17 cellular contexts compared by ENCODE assay signal in genomic region chr7:122438492-122438891, GRCh38.
DNase-seq lines count a peak whose midpoint lies in the region; ATAC-seq and TF ChIP-seq lines count a peak whose summit lies in the region.
"Had no signal": no experiment of that assay in that cellular context is flagged by ENCODE, and none has a peak within 500 bp of the region (broad histone marks: within the 10 kb centered on the region; RNA-seq: fewer than 3 reads in every experiment).

No MANE protein-coding gene starts in this region.

- peak overlapping the region; percentile 73 for H3K4me2 ChIP-seq in GM23338
- H3K4me2 ChIP-seq: SK-N-SH had no signal

- peak; percentile 66 for ATAC-seq in GM23338
- no peak for ATAC-seq in HG03175 (IDR thresholded peaks at IDR 0.05; ENCODE audit: unreplicated experiment)
- ATAC-seq: HepG2 had no signal

- H3K4me3 ChIP-seq in GM23338 (peak overlapping the region; percentile 40), HUES64 (ENCODE audit: low read length) (peak overlapping the region; percentile 36)
- H3K4me3 ChIP-seq: HAP-1 had no signal

- H3K36me3 ChIP-seq in GM23338 (ENCODE audit: insufficient read depth), result no peaks in the 10 kb centered on the region
- no peaks in the 10 kb centered on the region for H3K36me3 ChIP-seq in HUES64 (ENCODE audit: insufficient read depth, low read length)
- H3K36me3 ChIP-seq: HAP-1 had no signal

- H4K20me1 ChIP-seq in GM23338 (replicated peaks; ENCODE audit: insufficient read depth), result no peaks in the 10 kb centered on the region

- H2AFZ ChIP-seq in GM23338, result no peak overlapping the region

- no peaks in the 10 kb centered on the region for H3K36me3 Mint-ChIP-seq in GM23338 (ENCODE audit: low read depth)
- no peaks in the 10 kb centered on the region for H3K36me3 Mint-ChIP-seq in glutamatergic neuron (ENCODE audit: unreplicated experiment)
- H3K36me3 Mint-ChIP-seq in neural crest cell (ENCODE audit: low read depth), result no peaks in the 10 kb centered on the region

- TF ChIP-seq CTCF in GM23338 (conservative IDR thresholded peaks at IDR 0.05; ENCODE audit: low read depth in 2 of 2) (no peak), glutamatergic neuron (IDR thresholded peaks at IDR 0.05; ENCODE audit: partially characterized antibody, unreplicated experiment) (no peak), neural crest cell (conservative IDR thresholded peaks at IDR 0.05) (no peak)

- no peaks in the 10 kb centered on the region for H3K9me3 Mint-ChIP-seq in GM23338
- H3K9me3 Mint-ChIP-seq in glutamatergic neuron (ENCODE audit: unreplicated experiment), result peaks cover 2% of the 10 kb centered on the region
- no peaks in the 10 kb centered on the region for H3K9me3 Mint-ChIP-seq in neural crest cell

- no peaks in the 10 kb centered on the region for H3K79me2 ChIP-seq in GM23338 (replicated peaks; ENCODE audit: insufficient read depth)

- H3K27ac ChIP-seq in GM23338 (ENCODE audit: low read depth) (peak overlapping the region; percentile 93), HUES64 (ENCODE audit: low read depth, low read length) (peak overlapping the region; percentile 86)
- H3K27ac ChIP-seq: C4-2B had no signal

- H3K27me3 Mint-ChIP-seq in GM23338 (ENCODE audit: insufficient read depth, low read depth, poor library complexity), result no peaks in the 10 kb centered on the region
- no peaks in the 10 kb centered on the region for H3K27me3 Mint-ChIP-seq in glutamatergic neuron (ENCODE audit: unreplicated experiment)
- H3K27me3 Mint-ChIP-seq in neural crest cell (ENCODE audit: low read depth), result no peaks in the 10 kb centered on the region

- peak; percentile 29 for DNase-seq in GM23338 (ENCODE audit: low spot score)
- no peak for DNase-seq in glutamatergic neuron
- DNase-seq in neural crest cell (ENCODE audit: low read depth, low spot score), result no peak
- no peak for DNase-seq in effector CD4-positive, alpha-beta T cell
- no peak for DNase-seq in C1 segment of cervical spinal cord (lab: John Stamatoyannopoulos, UW)
- DNase-seq: ACHN, DND-41, KBM-7, NCI-H526 treated with DMSO at 0.1 percent for 48 hours, RPMI8226, SHP77 treated with DMSO at 0.1 percent for 48 hours, SK-N-SH had no signal

- peak overlapping the region; percentile 54 for H3K4me3 Mint-ChIP-seq in GM23338
- peak overlapping the region; percentile 28 for H3K4me3 Mint-ChIP-seq in glutamatergic neuron (ENCODE audit: unreplicated experiment)
- H3K4me3 Mint-ChIP-seq in neural crest cell, result peak overlapping the region; percentile 20

- WGBS in HUES64, result 38% methylated on average over 1 of the region's 1 CpG

- H3K4me1 Mint-ChIP-seq in GM23338 (peaks cover 89% of the 10 kb centered on the region), glutamatergic neuron (ENCODE audit: low read depth, unreplicated experiment) (peaks cover 29% of the 10 kb centered on the region), neural crest cell (peaks cover 39% of the 10 kb centered on the region)

- no peaks in the 10 kb centered on the region for H3K9me3 ChIP-seq in HUES64 (ENCODE audit: insufficient read depth, low read depth, low read length)
- H3K9me3 ChIP-seq: HAP-1, SK-N-SH had no signal

- peak overlapping the region; percentile 48; the same call in 1 of the 2 replicates for H3K9ac ChIP-seq in HUES64 (ENCODE audit: low read depth, low read length)
- H3K9ac ChIP-seq: SK-N-SH had no signal

- H3K27me3 ChIP-seq in GM23338 (ENCODE audit: insufficient read depth) (no peaks in the 10 kb centered on the region), HUES64 (ENCODE audit: insufficient read depth, low read length) (no peaks in the 10 kb centered on the region)

- H3K4me1 ChIP-seq in GM23338 (ENCODE audit: insufficient read depth), result peaks cover 79% of the 10 kb centered on the region
- H3K4me1 ChIP-seq in HUES64 (ENCODE audit: insufficient read depth, low read length), result peaks cover 80% of the 10 kb centered on the region

- H3K27ac Mint-ChIP-seq in GM23338 (peak overlapping the region; percentile 96), glutamatergic neuron (ENCODE audit: unreplicated experiment) (peak overlapping the region; percentile 50), neural crest cell (ENCODE audit: unreplicated experiment) (peak overlapping the region; percentile 13)

- peaks cover 6% of the 10 kb centered on the region; the same call in 1 of the 2 replicates for H3F3A ChIP-seq in GM23338 (replicated peaks; ENCODE audit: low read depth)

- H3K9me2 ChIP-seq in GM23338 (ENCODE audit: insufficient read depth), result no peaks in the 10 kb centered on the region
- H3K9me2 ChIP-seq: SK-N-SH had no signal

TF ChIP-seq in GM23338, 12 proteins besides CTCF, POLR2A, EP300 and RAD21 (continues in another document):
- TF ChIP-seq EZH2phosphoT487 (IDR thresholded peaks at IDR 0.05; ENCODE audit: unreplicated experiment) (no peak), STAT1 (IDR thresholded peaks at IDR 0.05; ENCODE audit: unreplicated experiment) (no peak), NANOG (IDR thresholded peaks at IDR 0.05; ENCODE audit: borderline replicate concordance) (no peak), EZH2 (IDR thresholded peaks at IDR 0.05; ENCODE audit: low read depth, unreplicated experiment) (no peak)
- TF ChIP-seq, protein P1, sequence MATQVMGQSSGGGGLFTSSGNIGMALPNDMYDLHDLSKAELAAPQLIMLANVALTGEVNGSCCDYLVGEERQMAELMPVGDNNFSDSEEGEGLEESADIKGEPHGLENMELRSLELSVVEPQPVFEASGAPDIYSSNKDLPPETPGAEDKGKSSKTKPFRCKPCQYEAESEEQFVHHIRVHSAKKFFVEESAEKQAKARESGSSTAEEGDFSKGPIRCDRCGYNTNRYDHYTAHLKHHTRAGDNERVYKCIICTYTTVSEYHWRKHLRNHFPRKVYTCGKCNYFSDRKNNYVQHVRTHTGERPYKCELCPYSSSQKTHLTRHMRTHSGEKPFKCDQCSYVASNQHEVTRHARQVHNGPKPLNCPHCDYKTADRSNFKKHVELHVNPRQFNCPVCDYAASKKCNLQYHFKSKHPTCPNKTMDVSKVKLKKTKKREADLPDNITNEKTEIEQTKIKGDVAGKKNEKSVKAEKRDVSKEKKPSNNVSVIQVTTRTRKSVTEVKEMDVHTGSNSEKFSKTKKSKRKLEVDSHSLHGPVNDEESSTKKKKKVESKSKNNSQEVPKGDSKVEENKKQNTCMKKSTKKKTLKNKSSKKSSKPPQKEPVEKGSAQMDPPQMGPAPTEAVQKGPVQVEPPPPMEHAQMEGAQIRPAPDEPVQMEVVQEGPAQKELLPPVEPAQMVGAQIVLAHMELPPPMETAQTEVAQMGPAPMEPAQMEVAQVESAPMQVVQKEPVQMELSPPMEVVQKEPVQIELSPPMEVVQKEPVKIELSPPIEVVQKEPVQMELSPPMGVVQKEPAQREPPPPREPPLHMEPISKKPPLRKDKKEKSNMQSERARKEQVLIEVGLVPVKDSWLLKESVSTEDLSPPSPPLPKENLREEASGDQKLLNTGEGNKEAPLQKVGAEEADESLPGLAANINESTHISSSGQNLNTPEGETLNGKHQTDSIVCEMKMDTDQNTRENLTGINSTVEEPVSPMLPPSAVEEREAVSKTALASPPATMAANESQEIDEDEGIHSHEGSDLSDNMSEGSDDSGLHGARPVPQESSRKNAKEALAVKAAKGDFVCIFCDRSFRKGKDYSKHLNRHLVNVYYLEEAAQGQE (IDR thresholded peaks at IDR 0.05; ENCODE audit: unreplicated experiment), result no peak

Comparison
In these comparisons a context has a peak if more than half of its experiments do, and no peak if none do; other contexts are left out.
1. H3K27ac Mint-ChIP-seq: peak in every context shown above with its lines; median percentile 96 in GM23338; 50 in glutamatergic neuron; 13 in neural crest cell.